Comparison of ENCODE assay signal across 1 cellular context in the genomic region with DNA sequence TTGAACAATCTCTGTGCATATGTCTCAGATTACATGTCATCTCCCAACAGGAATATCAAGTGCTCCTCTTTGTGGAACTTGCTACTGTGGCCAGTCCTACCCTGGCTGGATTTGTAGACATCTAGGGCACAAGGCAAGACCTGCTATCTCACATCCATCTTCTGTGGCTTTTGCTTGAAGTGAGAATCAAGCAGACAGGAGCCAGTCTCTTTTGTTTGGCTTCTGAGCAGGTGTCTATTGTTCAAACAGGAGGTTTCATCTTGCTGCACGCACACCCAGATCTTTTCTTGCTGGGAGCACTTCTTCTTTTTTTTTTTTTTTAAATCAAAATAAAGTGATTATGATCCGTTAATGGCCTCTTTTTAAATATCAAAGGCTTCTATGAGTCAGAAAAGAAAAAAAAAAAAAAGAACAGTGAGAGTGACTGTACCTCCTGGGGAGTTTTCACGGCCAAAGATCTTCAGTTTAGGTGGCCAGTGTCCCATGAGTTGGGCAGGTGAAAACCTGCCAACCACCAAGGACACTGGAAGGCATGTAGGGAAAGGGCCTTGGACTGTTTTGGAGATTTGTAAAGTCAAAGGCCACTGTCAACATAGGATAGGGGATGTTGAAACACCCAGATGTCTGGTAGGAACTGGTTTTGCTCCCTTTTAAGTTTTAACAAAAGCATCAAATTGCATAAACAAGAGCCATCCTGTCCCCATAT.
TF ChIP-seq lines count a peak whose summit lies in the region.

No MANE protein-coding gene starts in this region.

TF ChIP-seq in HepG2, 621 proteins besides CTCF, POLR2A, EP300 and RAD21 (continued from another document):
- TF ChIP-seq, protein P1, sequence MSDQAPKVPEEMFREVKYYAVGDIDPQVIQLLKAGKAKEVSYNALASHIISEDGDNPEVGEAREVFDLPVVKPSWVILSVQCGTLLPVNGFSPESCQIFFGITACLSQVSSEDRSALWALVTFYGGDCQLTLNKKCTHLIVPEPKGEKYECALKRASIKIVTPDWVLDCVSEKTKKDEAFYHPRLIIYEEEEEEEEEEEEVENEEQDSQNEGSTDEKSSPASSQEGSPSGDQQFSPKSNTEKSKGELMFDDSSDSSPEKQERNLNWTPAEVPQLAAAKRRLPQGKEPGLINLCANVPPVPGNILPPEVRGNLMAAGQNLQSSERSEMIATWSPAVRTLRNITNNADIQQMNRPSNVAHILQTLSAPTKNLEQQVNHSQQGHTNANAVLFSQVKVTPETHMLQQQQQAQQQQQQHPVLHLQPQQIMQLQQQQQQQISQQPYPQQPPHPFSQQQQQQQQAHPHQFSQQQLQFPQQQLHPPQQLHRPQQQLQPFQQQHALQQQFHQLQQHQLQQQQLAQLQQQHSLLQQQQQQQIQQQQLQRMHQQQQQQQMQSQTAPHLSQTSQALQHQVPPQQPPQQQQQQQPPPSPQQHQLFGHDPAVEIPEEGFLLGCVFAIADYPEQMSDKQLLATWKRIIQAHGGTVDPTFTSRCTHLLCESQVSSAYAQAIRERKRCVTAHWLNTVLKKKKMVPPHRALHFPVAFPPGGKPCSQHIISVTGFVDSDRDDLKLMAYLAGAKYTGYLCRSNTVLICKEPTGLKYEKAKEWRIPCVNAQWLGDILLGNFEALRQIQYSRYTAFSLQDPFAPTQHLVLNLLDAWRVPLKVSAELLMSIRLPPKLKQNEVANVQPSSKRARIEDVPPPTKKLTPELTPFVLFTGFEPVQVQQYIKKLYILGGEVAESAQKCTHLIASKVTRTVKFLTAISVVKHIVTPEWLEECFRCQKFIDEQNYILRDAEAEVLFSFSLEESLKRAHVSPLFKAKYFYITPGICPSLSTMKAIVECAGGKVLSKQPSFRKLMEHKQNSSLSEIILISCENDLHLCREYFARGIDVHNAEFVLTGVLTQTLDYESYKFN (CRISPR knock-in tag; conservative IDR thresholded peaks at IDR 0.05): peak; percentile 66
- TF ChIP-seq SOX13 (IDR thresholded peaks at IDR 0.05): no peak
- TF ChIP-seq SOX13 (CRISPR knock-in tag; conservative IDR thresholded peaks at IDR 0.05 in 1 of 2, IDR thresholded peaks at IDR 0.05 in 1 of 2): peak in 1 of 2 experiments; percentile 68; a peak in 2 of 4 replicates
